1 cellular context compared by ENCODE assay signal in genomic region chr3:124887177-124887995, GRCh38.
TF ChIP-seq lines count a peak whose summit lies in the region.

Gene ITGB5 (minus strand): TSS chr3:124887365. CDS start chr3:124887000, 365 bp downstream.

TF ChIP-seq in HepG2, 621 proteins besides CTCF, POLR2A, EP300 and RAD21 (continued from another document and continues in another):
- TF ChIP-seq, protein P1, sequence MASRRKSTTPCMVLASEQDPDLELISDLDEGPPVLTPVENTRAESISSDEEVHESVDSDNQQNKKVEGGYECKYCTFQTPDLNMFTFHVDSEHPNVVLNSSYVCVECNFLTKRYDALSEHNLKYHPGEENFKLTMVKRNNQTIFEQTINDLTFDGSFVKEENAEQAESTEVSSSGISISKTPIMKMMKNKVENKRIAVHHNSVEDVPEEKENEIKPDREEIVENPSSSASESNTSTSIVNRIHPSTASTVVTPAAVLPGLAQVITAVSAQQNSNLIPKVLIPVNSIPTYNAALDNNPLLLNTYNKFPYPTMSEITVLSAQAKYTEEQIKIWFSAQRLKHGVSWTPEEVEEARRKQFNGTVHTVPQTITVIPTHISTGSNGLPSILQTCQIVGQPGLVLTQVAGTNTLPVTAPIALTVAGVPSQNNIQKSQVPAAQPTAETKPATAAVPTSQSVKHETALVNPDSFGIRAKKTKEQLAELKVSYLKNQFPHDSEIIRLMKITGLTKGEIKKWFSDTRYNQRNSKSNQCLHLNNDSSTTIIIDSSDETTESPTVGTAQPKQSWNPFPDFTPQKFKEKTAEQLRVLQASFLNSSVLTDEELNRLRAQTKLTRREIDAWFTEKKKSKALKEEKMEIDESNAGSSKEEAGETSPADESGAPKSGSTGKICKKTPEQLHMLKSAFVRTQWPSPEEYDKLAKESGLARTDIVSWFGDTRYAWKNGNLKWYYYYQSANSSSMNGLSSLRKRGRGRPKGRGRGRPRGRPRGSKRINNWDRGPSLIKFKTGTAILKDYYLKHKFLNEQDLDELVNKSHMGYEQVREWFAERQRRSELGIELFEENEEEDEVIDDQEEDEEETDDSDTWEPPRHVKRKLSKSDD (CRISPR knock-in tag; IDR thresholded peaks at IDR 0.05; ENCODE audit: low read depth), result 0 out of 2 replicates have a peak, but pooled peaks have one; percentile 56
- TF ChIP-seq ZNF672 (CRISPR knock-in tag; IDR thresholded peaks at IDR 0.05) (no peak), CBX2 (IDR thresholded peaks at IDR 0.05; ENCODE audit: low read depth, low read length) (no peak), CBX2 (CRISPR knock-in tag; IDR thresholded peaks at IDR 0.05; ENCODE audit: low read depth) (no peak), ZNF562 (CRISPR knock-in tag; IDR thresholded peaks at IDR 0.05; ENCODE audit: borderline replicate concordance) (no peak), ZSCAN21 (CRISPR knock-in tag; IDR thresholded peaks at IDR 0.05; ENCODE audit: borderline replicate concordance) (0 out of 2 replicates have a peak, but pooled peaks have one; percentile 47), EHMT2 (IDR thresholded peaks at IDR 0.05; ENCODE audit: borderline replicate concordance, low read depth, low read length) (no peak), ZNF552 (CRISPR knock-in tag; IDR thresholded peaks at IDR 0.05; ENCODE audit: borderline replicate concordance) (no peak), SOX5 (CRISPR knock-in tag; IDR thresholded peaks at IDR 0.05; ENCODE audit: borderline replicate concordance) (0 out of 2 replicates have a peak, but pooled peaks have one; percentile 24), EZH2 (conservative IDR thresholded peaks at IDR 0.05; ENCODE audit: low read depth, low read length) (no peak), U2AF2 (IDR thresholded peaks at IDR 0.05; ENCODE audit: low read depth, low read length) (peak; percentile 45; the same call in 1 of the 2 replicates), NCOA1 (CRISPR knock-in tag; IDR thresholded peaks at IDR 0.05) (no peak), MTA3 (CRISPR knock-in tag; IDR thresholded peaks at IDR 0.05) (no peak), SETDB1 (CRISPR knock-in tag; IDR thresholded peaks at IDR 0.05; ENCODE audit: borderline replicate concordance) (no peak), TRIM24 (CRISPR knock-in tag; IDR thresholded peaks at IDR 0.05) (no peak), ZNF549 (CRISPR knock-in tag; IDR thresholded peaks at IDR 0.05) (no peak), ARHGAP35 (CRISPR knock-in tag; IDR thresholded peaks at IDR 0.05; ENCODE audit: borderline replicate concordance) (0 out of 2 replicates have a peak, but pooled peaks have one; percentile 26), ZNF343 (CRISPR knock-in tag; IDR thresholded peaks at IDR 0.05) (no peak), ZNF781 (CRISPR knock-in tag; IDR thresholded peaks at IDR 0.05; ENCODE audit: borderline replicate concordance, not compliant biosample characterization) (no peak), ZKSCAN1 (IDR thresholded peaks at IDR 0.05; ENCODE audit: low read length) (no peak), NONO (IDR thresholded peaks at IDR 0.05) (no peak), NONO (CRISPR knock-in tag; conservative IDR thresholded peaks at IDR 0.05) (no peak; the same call in 1 of the 2 replicates), ZNF646 (CRISPR knock-in tag; IDR thresholded peaks at IDR 0.05) (no peak), ZBTB14 (CRISPR knock-in tag; IDR thresholded peaks at IDR 0.05) (peak; percentile 53)
- TF ChIP-seq, protein P2, sequence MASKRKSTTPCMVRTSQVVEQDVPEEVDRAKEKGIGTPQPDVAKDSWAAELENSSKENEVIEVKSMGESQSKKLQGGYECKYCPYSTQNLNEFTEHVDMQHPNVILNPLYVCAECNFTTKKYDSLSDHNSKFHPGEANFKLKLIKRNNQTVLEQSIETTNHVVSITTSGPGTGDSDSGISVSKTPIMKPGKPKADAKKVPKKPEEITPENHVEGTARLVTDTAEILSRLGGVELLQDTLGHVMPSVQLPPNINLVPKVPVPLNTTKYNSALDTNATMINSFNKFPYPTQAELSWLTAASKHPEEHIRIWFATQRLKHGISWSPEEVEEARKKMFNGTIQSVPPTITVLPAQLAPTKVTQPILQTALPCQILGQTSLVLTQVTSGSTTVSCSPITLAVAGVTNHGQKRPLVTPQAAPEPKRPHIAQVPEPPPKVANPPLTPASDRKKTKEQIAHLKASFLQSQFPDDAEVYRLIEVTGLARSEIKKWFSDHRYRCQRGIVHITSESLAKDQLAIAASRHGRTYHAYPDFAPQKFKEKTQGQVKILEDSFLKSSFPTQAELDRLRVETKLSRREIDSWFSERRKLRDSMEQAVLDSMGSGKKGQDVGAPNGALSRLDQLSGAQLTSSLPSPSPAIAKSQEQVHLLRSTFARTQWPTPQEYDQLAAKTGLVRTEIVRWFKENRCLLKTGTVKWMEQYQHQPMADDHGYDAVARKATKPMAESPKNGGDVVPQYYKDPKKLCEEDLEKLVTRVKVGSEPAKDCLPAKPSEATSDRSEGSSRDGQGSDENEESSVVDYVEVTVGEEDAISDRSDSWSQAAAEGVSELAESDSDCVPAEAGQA (IDR thresholded peaks at IDR 0.05; ENCODE audit: low read depth), result no peak
- TF ChIP-seq, protein P2 (CRISPR knock-in tag; IDR thresholded peaks at IDR 0.05; ENCODE audit: borderline replicate concordance), result no peak; the same call in 1 of the 2 replicates
- TF ChIP-seq, protein P3, sequence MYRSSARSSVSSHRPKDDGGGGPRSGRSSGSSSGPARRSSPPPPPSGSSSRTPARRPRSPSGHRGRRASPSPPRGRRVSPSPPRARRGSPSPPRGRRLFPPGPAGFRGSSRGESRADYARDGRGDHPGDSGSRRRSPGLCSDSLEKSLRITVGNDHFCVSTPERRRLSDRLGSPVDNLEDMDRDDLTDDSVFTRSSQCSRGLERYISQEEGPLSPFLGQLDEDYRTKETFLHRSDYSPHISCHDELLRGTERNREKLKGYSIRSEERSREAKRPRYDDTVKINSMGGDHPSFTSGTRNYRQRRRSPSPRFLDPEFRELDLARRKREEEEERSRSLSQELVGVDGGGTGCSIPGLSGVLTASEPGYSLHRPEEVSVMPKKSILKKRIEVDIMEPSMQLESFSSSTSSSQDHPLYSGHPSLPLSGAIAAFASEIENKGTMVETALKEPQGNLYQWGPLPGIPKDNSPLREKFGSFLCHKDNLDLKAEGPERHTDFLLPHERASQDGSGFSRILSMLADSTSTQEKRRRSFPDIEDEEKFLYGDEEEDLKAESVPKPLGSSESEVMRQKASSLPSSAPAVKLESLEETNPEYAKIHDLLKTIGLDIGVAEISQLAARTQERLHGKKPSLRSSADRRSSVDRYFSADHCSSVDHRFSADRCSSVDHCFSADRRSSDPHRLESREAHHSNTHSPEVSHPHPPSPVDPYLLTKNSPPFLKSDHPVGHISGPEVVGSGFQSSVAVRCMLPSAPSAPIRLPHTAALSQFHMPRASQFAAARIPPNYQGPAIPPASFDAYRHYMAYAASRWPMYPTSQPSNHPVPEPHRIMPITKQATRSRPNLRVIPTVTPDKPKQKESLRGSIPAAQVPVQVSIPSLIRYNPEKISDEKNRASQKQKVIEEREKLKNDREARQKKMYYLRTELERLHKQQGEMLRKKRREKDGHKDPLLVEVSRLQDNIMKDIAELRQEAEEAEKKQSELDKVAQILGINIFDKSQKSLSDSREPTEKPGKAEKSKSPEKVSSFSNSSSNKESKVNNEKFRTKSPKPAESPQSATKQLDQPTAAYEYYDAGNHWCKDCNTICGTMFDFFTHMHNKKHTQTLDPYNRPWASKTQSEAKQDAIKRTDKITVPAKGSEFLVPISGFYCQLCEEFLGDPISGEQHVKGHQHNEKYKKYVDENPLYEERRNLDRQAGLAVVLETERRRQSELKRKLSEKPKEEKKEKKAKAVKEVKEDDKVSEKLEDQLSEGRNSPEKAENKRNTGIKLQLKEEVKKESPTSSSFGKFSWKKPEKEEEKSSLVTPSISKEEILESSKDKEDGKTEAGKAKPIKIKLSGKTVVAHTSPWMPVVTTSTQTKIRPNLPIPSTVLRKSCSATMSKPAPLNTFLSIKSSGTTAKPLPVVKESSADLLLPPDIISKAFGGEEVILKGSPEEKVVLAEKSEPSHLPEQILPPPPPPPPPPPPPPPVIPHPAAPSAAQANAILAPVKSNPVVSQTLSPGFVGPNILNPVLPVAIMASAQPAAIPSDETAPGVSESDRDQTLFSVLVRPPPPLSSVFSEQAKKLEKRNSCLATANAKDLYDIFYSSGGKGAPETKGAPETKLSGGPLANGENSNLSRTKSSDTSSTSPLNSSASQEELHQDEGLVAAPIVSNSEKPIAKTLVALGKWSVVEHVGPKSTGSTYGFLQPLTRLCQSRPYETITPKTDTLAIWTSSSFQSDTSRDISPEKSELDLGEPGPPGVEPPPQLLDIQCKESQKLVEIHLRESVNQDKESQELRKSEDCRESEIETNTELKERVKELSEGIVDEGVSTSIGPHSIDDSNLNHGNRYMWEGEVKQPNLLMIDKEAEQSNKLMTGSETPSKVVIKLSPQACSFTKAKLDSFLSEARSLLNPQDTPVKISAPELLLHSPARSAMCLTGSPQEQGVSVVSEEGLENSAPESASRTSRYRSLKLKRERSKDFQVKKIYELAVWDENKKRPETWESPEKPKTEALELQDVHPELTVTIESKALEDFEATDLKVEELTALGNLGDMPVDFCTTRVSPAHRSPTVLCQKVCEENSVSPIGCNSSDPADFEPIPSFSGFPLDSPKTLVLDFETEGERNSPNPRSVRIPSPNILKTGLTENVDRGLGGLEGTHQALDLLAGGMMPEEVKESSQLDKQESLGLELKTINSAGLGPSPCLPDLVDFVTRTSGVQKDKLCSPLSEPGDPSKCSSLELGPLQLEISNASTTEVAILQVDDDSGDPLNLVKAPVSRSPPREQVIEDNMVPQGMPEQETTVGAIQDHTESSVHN (CRISPR knock-in tag; IDR thresholded peaks at IDR 0.05), result no peak
- TF ChIP-seq, protein P4, sequence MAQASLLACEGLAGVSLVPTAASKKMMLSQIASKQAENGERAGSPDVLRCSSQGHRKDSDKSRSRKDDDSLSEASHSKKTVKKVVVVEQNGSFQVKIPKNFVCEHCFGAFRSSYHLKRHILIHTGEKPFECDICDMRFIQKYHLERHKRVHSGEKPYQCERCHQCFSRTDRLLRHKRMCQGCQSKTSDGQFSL (CRISPR knock-in tag; IDR thresholded peaks at IDR 0.05), result no peak
